20 cellular contexts compared by ENCODE assay signal in the genomic region with DNA sequence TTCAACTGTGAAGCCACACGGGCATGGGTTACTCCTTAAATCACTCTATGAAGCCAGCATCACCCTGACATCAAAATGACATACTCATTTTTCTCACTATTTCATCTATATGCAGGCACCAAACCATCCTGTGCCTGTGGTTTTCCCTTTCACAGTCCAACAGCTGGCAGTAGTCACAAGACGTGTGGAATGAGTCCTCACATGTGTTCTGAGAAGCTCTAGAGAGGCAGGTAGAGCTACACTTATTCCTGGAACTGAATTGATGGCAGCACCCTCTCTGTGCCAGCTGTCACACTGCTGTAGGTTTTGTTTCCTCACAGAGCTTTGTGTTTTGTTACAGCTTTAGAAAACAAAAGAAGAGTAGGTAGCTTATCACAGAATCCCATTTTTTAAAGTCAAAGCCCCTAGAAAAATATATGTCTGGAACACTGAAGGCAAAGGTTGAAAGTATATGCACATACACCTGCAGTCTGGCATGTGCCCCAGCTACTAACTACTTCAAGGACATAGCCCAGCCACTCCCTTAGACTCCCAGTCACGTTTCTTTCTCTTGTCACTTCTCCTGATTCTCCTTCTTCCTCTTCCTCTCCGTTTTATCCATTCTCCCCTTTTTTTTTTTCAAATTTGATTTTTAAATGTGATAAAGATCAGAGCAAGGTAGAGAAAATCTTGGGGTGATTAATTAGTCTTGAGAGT.
DNase-seq lines count a peak whose midpoint lies in the region; ATAC-seq and TF ChIP-seq lines count a peak whose summit lies in the region.
"Had no signal": no experiment of that assay in that cellular context is flagged by ENCODE, and none has a peak within 500 bp of the region (broad histone marks: within the 10 kb centered on the region; RNA-seq: fewer than 3 reads in every experiment).

No MANE protein-coding gene starts in this region.

- intact Hi-C loops in gastrocnemius medialis (cut with DNase I; ENCODE audit: low total_unique reads) = no loop called here

- in situ Hi-C loops in gastrocnemius medialis (cut with MboI; ENCODE audit: low sequenced_read_pairs in 4 of 4) = loop anchor here in 2 of 4 donors (25.0 kb wide), 2 partner anchors 488 to 738 kb away; no protein-coding TSS in a partner anchor

- H3K9me3 Mint-ChIP-seq in activated T-helper 17 cell treated with anti-CD3 and anti-CD28 coated beads, Interleukin-2, amount 50 U/mL, for 72 hours = peaks cover 12% of the 10 kb centered on the region

- no peaks in the 10 kb centered on the region for H4K20me1 ChIP-seq in DND-41 (ENCODE audit: insufficient read depth, low read length)

- H3K36me3 Mint-ChIP-seq in activated T-helper 17 cell treated with anti-CD3 and anti-CD28 coated beads, Interleukin-2, amount 50 U/mL, for 72 hours (ENCODE audit: low read depth) = no peaks in the 10 kb centered on the region

- H2AFZ ChIP-seq in DND-41 (ENCODE audit: low read depth, low read length) = no peak overlapping the region

- H3K9me3 ChIP-seq in DND-41 (ENCODE audit: insufficient read depth, low read length, severe bottlenecking) = peaks cover 20% of the 10 kb centered on the region
- H3K9me3 ChIP-seq in gastrocnemius medialis = peaks cover 0 to 7% (median 6%) of the 10 kb centered on the region in 3 donors
- H3K9me3 ChIP-seq: testis had no signal

- H3K79me2 ChIP-seq in DND-41 (ENCODE audit: insufficient read depth, low read length) = no peaks in the 10 kb centered on the region

- TF ChIP-seq CTCF in DND-41 (IDR thresholded peaks at IDR 0.05; ENCODE audit: borderline replicate concordance, extremely low read depth, low read length, poor library complexity, severe bottlenecking) (no peak), gastrocnemius medialis (IDR thresholded peaks at IDR 0.05 in 4 of 5, conservative IDR thresholded peaks at IDR 0.05 in 1 of 5) (no peak)

- peak overlapping the region; percentile 37 for H3K4me2 ChIP-seq in DND-41 (ENCODE audit: insufficient read depth, low read length)
- H3K4me2 ChIP-seq: KMS-11 had no signal

- ATAC-seq in DND-41 (ENCODE audit: insufficient read depth, low read depth) (peak; percentile 98), GM18868 (IDR thresholded peaks at IDR 0.05; ENCODE audit: unreplicated experiment) (peak; percentile 61), HG03432 (IDR thresholded peaks at IDR 0.05; ENCODE audit: unreplicated experiment) (peak; percentile 74), gastrocnemius medialis (no peak)
- peak; percentile 60 for ATAC-seq in activated T-helper 17 cell treated with anti-CD3 and anti-CD28 coated beads, Interleukin-2, amount 50 U/mL, for 72 hours (replicated peaks)
- ATAC-seq: body of pancreas, SK-N-SH treated with all-trans-retinoic acid at 6 μM for 48 hours had no signal

- no peaks in the 10 kb centered on the region for H3K4me1 Mint-ChIP-seq in activated T-helper 17 cell treated with anti-CD3 and anti-CD28 coated beads, Interleukin-2, amount 50 U/mL, for 72 hours
- H3K4me1 Mint-ChIP-seq: activated naive CD8-positive, alpha-beta T cell treated with anti-CD3 and anti-CD28 coated beads for 36 hours had no signal

- H3K4me3 ChIP-seq in DND-41 (ENCODE audit: low read depth in 1 of 2, low read length in 2 of 2) (no peak overlapping the region), gastrocnemius medialis (no peak overlapping the region)
- H3K4me3 ChIP-seq: body of pancreas, coronary artery, testis had no signal

- H3K27ac Mint-ChIP-seq in activated T-helper 17 cell treated with anti-CD3 and anti-CD28 coated beads, Interleukin-2, amount 50 U/mL, for 72 hours = no peak overlapping the region
- H3K27ac Mint-ChIP-seq: activated naive CD8-positive, alpha-beta T cell treated with anti-CD3 and anti-CD28 coated beads for 36 hours had no signal

- H3K9ac ChIP-seq in DND-41 (ENCODE audit: low read depth, low read length) = no peak overlapping the region
- H3K9ac ChIP-seq: KMS-11 had no signal

- H3K36me3 ChIP-seq in DND-41 (ENCODE audit: insufficient read depth, low read length) (no peaks in the 10 kb centered on the region), gastrocnemius medialis (no peaks in the 10 kb centered on the region)

- no peak overlapping the region for H3K4me3 Mint-ChIP-seq in activated T-helper 17 cell treated with anti-CD3 and anti-CD28 coated beads, Interleukin-2, amount 50 U/mL, for 72 hours
- H3K4me3 Mint-ChIP-seq: activated naive CD8-positive, alpha-beta T cell treated with anti-CD3 and anti-CD28 coated beads for 36 hours had no signal

- DNase-seq in DND-41 (peak; percentile 73), gastrocnemius medialis (no peak), NCI-H128 (lab: John Stamatoyannopoulos, UW; ENCODE audit: unreplicated experiment) (no peak), COR-L47 (lab: John Stamatoyannopoulos, UW) (no peak)
- DNase-seq: activated CD4-positive, alpha-beta T cell treated with anti-CD3 and anti-CD28 coated beads for 1 hour; activated naive CD8-positive, alpha-beta T cell treated with anti-CD3 and anti-CD28 coated beads for 36 hours; activated T-cell treated with anti-CD3 and anti-CD28 coated beads, Interleukin-2, amount 50 U/mL, for 1 hour; body of pancreas; Caco-2; GOT3; midbrain; NCI-H1105; T-helper 9 cell; testis had no signal

- TF ChIP-seq POLR2A in gastrocnemius medialis (IDR thresholded peaks at IDR 0.05) = no peak

- H3K27me3 Mint-ChIP-seq in activated T-helper 17 cell treated with anti-CD3 and anti-CD28 coated beads, Interleukin-2, amount 50 U/mL, for 72 hours = no peaks in the 10 kb centered on the region
- H3K27me3 Mint-ChIP-seq: activated naive CD8-positive, alpha-beta T cell treated with anti-CD3 and anti-CD28 coated beads for 36 hours had no signal

- H3K27ac ChIP-seq in DND-41 (ENCODE audit: low read length) (no peak overlapping the region), gastrocnemius medialis (no peak overlapping the region)
- H3K27ac ChIP-seq: body of pancreas, coronary artery, KMS-11, testis had no signal

- H3K27me3 ChIP-seq in DND-41 (ENCODE audit: insufficient read depth, low read length, poor library complexity) (no peaks in the 10 kb centered on the region), gastrocnemius medialis (no peaks in the 10 kb centered on the region)
- H3K27me3 ChIP-seq: body of pancreas, testis had no signal

- H3K4me1 ChIP-seq in DND-41 (ENCODE audit: insufficient read depth, low read length) (peaks cover 21% of the 10 kb centered on the region), gastrocnemius medialis (no peaks in the 10 kb centered on the region)
- H3K4me1 ChIP-seq: Caco-2, testis had no signal

Comparison
In these comparisons a context has a peak if more than half of its experiments do, and no peak if none do; other contexts are left out.
1. ATAC-seq: peak in DND-41 (single experiment), GM18868 (single experiment), HG03432 (single experiment) and activated T-helper 17 cell treated with anti-CD3 and anti-CD28 coated beads, Interleukin-2, amount 50 U/mL, for 72 hours (single experiment); none in gastrocnemius medialis (0 of 2).